16 cellular contexts compared by ENCODE assay signal in genomic region chr1:188023206-188023605, GRCh38.
"Had no signal": no experiment of that assay in that cellular context is flagged by ENCODE, and none has a peak within 500 bp of the region (broad histone marks: within the 10 kb centered on the region; RNA-seq: fewer than 3 reads in every experiment).

No MANE protein-coding gene starts in this region.

- H3K27me3 ChIP-seq: right lobe of liver, suprapubic skin had no signal

- H3K36me3 ChIP-seq: ovary, right lobe of liver, suprapubic skin had no signal

- H3K4me3 ChIP-seq: ovary, right lobe of liver, suprapubic skin had no signal

- FAIRE-seq: frontal cortex, kidney had no signal

- H3K4me1 ChIP-seq: right lobe of liver, suprapubic skin had no signal

- H3K9me3 ChIP-seq: ovary, right lobe of liver, suprapubic skin had no signal

- DNase-seq: activated CD4-positive, alpha-beta T cell treated with anti-CD3 and anti-CD28 coated beads for 36 hours; activated CD4-positive, alpha-beta T cell treated with anti-CD3 and anti-CD28 coated beads, Interleukin-2, amount 50 U/mL, for 48 hours; activated gamma-delta T cell; caudate nucleus; effector memory CD8-positive, alpha-beta T cell; head of caudate nucleus; kidney; natural killer cell; ovary; right lobe of liver; small intestine; stimulated activated CD4-positive, alpha-beta T cell treated with anti-CD3 and anti-CD28 coated beads, Interleukin-15, amount 100 ng/mL, for 24 hours; stimulated activated CD4-positive, alpha-beta T cell treated with anti-CD3 and anti-CD28 coated beads, Interleukin-2, amount 100 ng/mL, for 48 hours; stimulated activated naive CD8-positive, alpha-beta T cell treated with anti-CD3 and anti-CD28 coated beads, Interleukin-15, amount 100 ng/mL, for 72 hours had no signal
